2 cellular contexts compared by ENCODE assay signal in the genomic region with DNA sequence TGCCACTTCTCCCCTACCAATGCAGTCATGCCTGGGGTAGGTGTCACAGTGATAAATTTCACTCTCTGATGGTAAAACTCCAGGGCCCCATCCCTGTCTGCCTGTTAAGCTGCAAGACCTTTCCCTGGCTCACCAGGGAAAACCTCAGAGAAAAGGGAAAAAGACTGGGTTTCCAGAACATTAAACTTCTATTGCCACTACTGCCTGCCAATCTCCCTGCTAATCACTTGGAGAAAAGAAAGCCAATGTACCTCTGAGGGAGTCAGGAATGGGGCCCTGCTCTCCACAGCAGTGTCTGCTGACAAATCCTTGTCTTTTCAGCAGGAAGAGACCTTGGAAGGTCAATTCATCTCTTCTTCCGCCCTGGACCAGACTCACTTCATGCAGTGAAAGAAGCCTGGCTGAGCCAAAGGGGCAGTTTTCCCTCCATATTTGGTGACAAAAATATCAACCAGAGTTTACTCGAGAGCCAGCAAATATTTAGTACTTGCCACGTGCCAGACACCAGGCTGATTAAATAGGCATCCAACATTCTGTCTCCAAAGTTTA.
TF ChIP-seq lines count a peak whose summit lies in the region.

No MANE protein-coding gene starts in this region.

TF ChIP-seq in IMR-90, 13 proteins besides CTCF, POLR2A, EP300 and RAD21:
- TF ChIP-seq MAZ (IDR thresholded peaks at IDR 0.05; ENCODE audit: borderline replicate concordance, low read depth, low read length) (no peak), BHLHE40 (IDR thresholded peaks at IDR 0.05; ENCODE audit: low read depth, low read length) (no peak), SMC3 (IDR thresholded peaks at IDR 0.05; ENCODE audit: low read depth, low read length) (no peak), RFX5 (IDR thresholded peaks at IDR 0.05; ENCODE audit: low read depth, low read length) (no peak)
TF ChIP-seq in IMR-90: peak in this region for 0.

TF ChIP-seq in neural cell, 6 proteins besides CTCF, POLR2A, EP300 and RAD21:
- TF ChIP-seq, protein P1, sequence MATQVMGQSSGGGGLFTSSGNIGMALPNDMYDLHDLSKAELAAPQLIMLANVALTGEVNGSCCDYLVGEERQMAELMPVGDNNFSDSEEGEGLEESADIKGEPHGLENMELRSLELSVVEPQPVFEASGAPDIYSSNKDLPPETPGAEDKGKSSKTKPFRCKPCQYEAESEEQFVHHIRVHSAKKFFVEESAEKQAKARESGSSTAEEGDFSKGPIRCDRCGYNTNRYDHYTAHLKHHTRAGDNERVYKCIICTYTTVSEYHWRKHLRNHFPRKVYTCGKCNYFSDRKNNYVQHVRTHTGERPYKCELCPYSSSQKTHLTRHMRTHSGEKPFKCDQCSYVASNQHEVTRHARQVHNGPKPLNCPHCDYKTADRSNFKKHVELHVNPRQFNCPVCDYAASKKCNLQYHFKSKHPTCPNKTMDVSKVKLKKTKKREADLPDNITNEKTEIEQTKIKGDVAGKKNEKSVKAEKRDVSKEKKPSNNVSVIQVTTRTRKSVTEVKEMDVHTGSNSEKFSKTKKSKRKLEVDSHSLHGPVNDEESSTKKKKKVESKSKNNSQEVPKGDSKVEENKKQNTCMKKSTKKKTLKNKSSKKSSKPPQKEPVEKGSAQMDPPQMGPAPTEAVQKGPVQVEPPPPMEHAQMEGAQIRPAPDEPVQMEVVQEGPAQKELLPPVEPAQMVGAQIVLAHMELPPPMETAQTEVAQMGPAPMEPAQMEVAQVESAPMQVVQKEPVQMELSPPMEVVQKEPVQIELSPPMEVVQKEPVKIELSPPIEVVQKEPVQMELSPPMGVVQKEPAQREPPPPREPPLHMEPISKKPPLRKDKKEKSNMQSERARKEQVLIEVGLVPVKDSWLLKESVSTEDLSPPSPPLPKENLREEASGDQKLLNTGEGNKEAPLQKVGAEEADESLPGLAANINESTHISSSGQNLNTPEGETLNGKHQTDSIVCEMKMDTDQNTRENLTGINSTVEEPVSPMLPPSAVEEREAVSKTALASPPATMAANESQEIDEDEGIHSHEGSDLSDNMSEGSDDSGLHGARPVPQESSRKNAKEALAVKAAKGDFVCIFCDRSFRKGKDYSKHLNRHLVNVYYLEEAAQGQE (IDR thresholded peaks at IDR 0.05; ENCODE audit: borderline replicate concordance) = peak; percentile 73
- TF ChIP-seq EZH2 (IDR thresholded peaks at IDR 0.05; ENCODE audit: borderline replicate concordance, insufficient read depth, low read length, poor library complexity, severe bottlenecking) = no peak
TF ChIP-seq in neural cell: peak in this region for 1.
